ENCODE assay signal across 8 cellular contexts in genomic region chr2:37656512-37657423, GRCh38. TPM values are rescaled to one million over a fixed set of nuclear protein-coding genes. Genes with fewer than 3 reads are reported as not detected.
DNase-seq lines count a peak whose midpoint lies in the region; ATAC-seq and TF ChIP-seq lines count a peak whose summit lies in the region.

No MANE protein-coding gene starts in this region.

- no peak for ATAC-seq in GM21528 (IDR thresholded peaks at IDR 0.05; ENCODE audit: low FRiP score, unreplicated experiment)

- peaks cover 97% of the 10 kb centered on the region for H3K79me2 ChIP-seq in mammary epithelial cell (ENCODE audit: insufficient read depth, low read length)

- H3K27ac Mint-ChIP-seq in neural crest cell (ENCODE audit: unreplicated experiment), result peak overlapping the region; percentile 96

- TF ChIP-seq CTCF in mammary epithelial cell (conservative IDR thresholded peaks at IDR 0.05 in 1 of 2, IDR thresholded peaks at IDR 0.05 in 1 of 2; ENCODE audit: extremely low read depth in 1 of 2, insufficient read depth in 1 of 2, low read depth in 1 of 2, low read length in 2 of 2) (no peak), neural crest cell (conservative IDR thresholded peaks at IDR 0.05) (no peak)

- H3K36me3 Mint-ChIP-seq in neural crest cell (ENCODE audit: low read depth), result peaks cover 9% of the 10 kb centered on the region

- H3K4me1 Mint-ChIP-seq in neural crest cell, result peaks cover 77% of the 10 kb centered on the region

- peaks cover 9% of the 10 kb centered on the region for H3K36me3 ChIP-seq in mammary epithelial cell (ENCODE audit: insufficient read depth, low read length)

- peak; percentile 59 for DNase-seq in COR-L47 (lab: John Stamatoyannopoulos, UW)
- peak; percentile 18 for DNase-seq in NCI-H1417 treated with DMSO at 0.1 percent for 48 hours (lab: John Stamatoyannopoulos, UW)
- DNase-seq in mammary epithelial cell, result no peak
- DNase-seq in neural crest cell (ENCODE audit: low read depth, low spot score), result no peak
- no peak for DNase-seq in NCI-H187 treated with DMSO at 0.1 percent for 48 hours (lab: John Stamatoyannopoulos, UW)
- DNase-seq in T-helper 9 cell, result no peak
- no peak for DNase-seq in inferior parietal cortex (ENCODE audit: extremely low spot score)

- 70% methylated on average over 8 of the region's 11 CpGs for WGBS in mammary epithelial cell (ENCODE audit: low coverage, missing lambda C conversion rate)

- no peak overlapping the region for H3K4me3 ChIP-seq in mammary epithelial cell (replicated peaks in 1 of 3; ENCODE audit: insufficient read depth in 1 of 3, low read depth in 2 of 3, low read length in 3 of 3)

- H3K4me2 ChIP-seq in mammary epithelial cell (ENCODE audit: insufficient read depth, low read depth, low read length), result peak overlapping the region; percentile 32

- H3K9me3 Mint-ChIP-seq in neural crest cell, result peaks cover 5% of the 10 kb centered on the region

- H4K20me1 ChIP-seq in mammary epithelial cell (ENCODE audit: insufficient read depth, low read length), result no peaks in the 10 kb centered on the region

- peak overlapping the region; percentile 85 for H3K27ac ChIP-seq in mammary epithelial cell (ENCODE audit: insufficient read depth, low read depth, low read length)

- no peaks in the 10 kb centered on the region for H3K27me3 Mint-ChIP-seq in neural crest cell (ENCODE audit: low read depth)

- no TSS peak for BruUV-seq in mammary epithelial cell (replicated peaks; lab: Mats Ljungman, UMichigan)

- no peaks in the 10 kb centered on the region for H3K27me3 ChIP-seq in mammary epithelial cell (ENCODE audit: insufficient read depth, low read length)

- H3K9ac ChIP-seq in mammary epithelial cell (ENCODE audit: insufficient read depth, low read length), result no peak overlapping the region

- peak overlapping the region; percentile 14 for H3K4me3 Mint-ChIP-seq in neural crest cell

- in situ Hi-C loops in mammary epithelial cell (cut with MboI; ENCODE audit: low sequenced_read_pairs in 2 of 2), result loop anchor here in 1 of 2 donors (10.0 kb wide), 1 partner anchor 242 kb away; no protein-coding TSS in a partner anchor

- dilution Hi-C loops in mammary epithelial cell (cut with HindIII; ENCODE audit: low sequenced_read_pairs), result loop anchor here (5.0 kb wide), 1 partner anchor 34 kb away; no protein-coding TSS in a partner anchor

- intact Hi-C loops in mammary epithelial cell (cut with micrococcal nuclease), result no loop called here

- peaks cover 65% of the 10 kb centered on the region for H3K4me1 ChIP-seq in mammary epithelial cell (ENCODE audit: insufficient read depth, low read length)

- H3K9me3 ChIP-seq in mammary epithelial cell (replicated peaks; ENCODE audit: insufficient read depth, low read length), result no peaks in the 10 kb centered on the region

- CTCF ChIA-PET in mammary epithelial cell (lab: Charles Lee; ENCODE audit: low non-redundant PET), result no interaction called here

- no peak overlapping the region for H2AFZ ChIP-seq in mammary epithelial cell (ENCODE audit: low read depth, low read length)

RNA-seq across cellular contexts. Expression of gene CDC42EP3, which starts 14.7 kb away (rescaled TPM):
- total RNA-seq in mammary epithelial cell (100 to 1,000 TPM in 1 of 2 donors, 10 to 100 TPM in 1; 96.7 to 276 TPM), neural crest cell (15.7 and 17.5 TPM in 2 replicates)
- 84.4 TPM for polyA plus RNA-seq in mammary epithelial cell
- polyA minus RNA-seq in mammary epithelial cell, result 192 TPM

Comparison
In these comparisons a context has a peak if more than half of its experiments do, and no peak if none do; other contexts are left out.
1. DNase-seq: peak in COR-L47 (single experiment) and NCI-H1417 treated with DMSO at 0.1 percent for 48 hours (single experiment); none in mammary epithelial cell (single experiment), neural crest cell (single experiment), NCI-H187 treated with DMSO at 0.1 percent for 48 hours (single experiment), T-helper 9 cell (single experiment) and inferior parietal cortex (single experiment).